1 cellular context compared by ENCODE assay signal in genomic region chr20:47362361-47363219, GRCh38.
TF ChIP-seq lines count a peak whose summit lies in the region.

No MANE protein-coding gene starts in this region.

TF ChIP-seq in K562, 482 proteins besides CTCF, POLR2A, EP300 and RAD21 (continued from another document):
- peak in 1 of 3 experiments; percentile 78; a peak in 2 of 6 replicates for TF ChIP-seq ZBTB11 (CRISPR knock-in tag; IDR thresholded peaks at IDR 0.05)
- TF ChIP-seq MEF2D (tag; conservative IDR thresholded peaks at IDR 0.05; ENCODE audit: low read depth), result 0 out of 2 replicates have a peak, but pooled peaks have one; percentile 41
- 0 out of 2 replicates have a peak, but pooled peaks have one; percentile 45 for TF ChIP-seq TFAP4 (CRISPR knock-in tag; IDR thresholded peaks at IDR 0.05; ENCODE audit: borderline replicate concordance)
- peak; percentile 16 for TF ChIP-seq NCOA4 (IDR thresholded peaks at IDR 0.05; ENCODE audit: partially characterized antibody)
- TF ChIP-seq NFYB (IDR thresholded peaks at IDR 0.05; ENCODE audit: extremely low read depth, insufficient read length), result no peak
- TF ChIP-seq KAT8 (IDR thresholded peaks at IDR 0.05; ENCODE audit: low read depth), result no peak
- TF ChIP-seq NFIC (IDR thresholded peaks at IDR 0.05), result peak; percentile 71
- TF ChIP-seq L3MBTL2 (IDR thresholded peaks at IDR 0.05), result no peak
- no peak for TF ChIP-seq TGIF2 (CRISPR knock-in tag; IDR thresholded peaks at IDR 0.05)
- TF ChIP-seq NFRKB (IDR thresholded peaks at IDR 0.05; ENCODE audit: low read depth), result peak; percentile 41; the same call in 1 of the 2 replicates
- peak; percentile 97 for TF ChIP-seq BCOR (IDR thresholded peaks at IDR 0.05)
- peak in 1 of 2 experiments; percentile 71; a peak in 1 of 4 replicates for TF ChIP-seq RCOR1 (IDR thresholded peaks at IDR 0.05; ENCODE audit: borderline replicate concordance in 1 of 2, low read depth in 2 of 2, low read length in 2 of 2)
- no peak for TF ChIP-seq ARID3B (CRISPR knock-in tag; IDR thresholded peaks at IDR 0.05; ENCODE audit: borderline replicate concordance)
- 0 out of 2 replicates have a peak, but pooled peaks have one; percentile 13 for TF ChIP-seq POLR2G (IDR thresholded peaks at IDR 0.05; ENCODE audit: low read depth, low read length)
- TF ChIP-seq SPI1 (IDR thresholded peaks at IDR 0.05; ENCODE audit: borderline replicate concordance, low read depth, low read length), result peak; percentile 87
